10 cellular contexts compared by ENCODE assay signal in the genomic region with DNA sequence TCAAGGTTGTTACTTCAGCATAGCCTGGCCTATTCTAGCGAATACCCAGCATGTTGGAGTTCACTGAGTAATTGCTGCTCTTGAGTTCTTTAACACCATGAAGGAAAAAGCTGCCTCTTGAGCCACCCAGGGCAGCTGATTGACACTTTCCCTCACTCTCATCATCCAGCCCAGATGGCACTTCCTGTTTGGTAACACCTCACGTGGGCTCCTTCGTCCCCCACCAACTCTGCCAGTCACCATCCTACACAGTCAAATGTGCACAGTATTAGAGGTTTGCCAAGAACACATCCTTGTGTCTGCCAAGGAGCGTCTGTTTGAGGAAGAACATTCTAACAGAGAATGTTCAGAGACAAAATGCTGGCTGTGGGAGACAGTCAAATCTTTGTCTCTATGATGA.
DNase-seq lines count a peak whose midpoint lies in the region; ATAC-seq, FAIRE-seq and TF ChIP-seq lines count a peak whose summit lies in the region.
"Had no signal": no experiment of that assay in that cellular context is flagged by ENCODE, and none has a peak within 500 bp of the region (broad histone marks: within the 10 kb centered on the region; RNA-seq: fewer than 3 reads in every experiment).

No MANE protein-coding gene starts in this region.

- CTCF ChIA-PET in H1 (lab: Charles Lee; ENCODE audit: partially characterized antibody) = interaction anchor here (1.0 to 8.3 kb wide), 3 partner anchors 10 to 243 kb away, joined by 4 to 39 read pairs (median 8); no protein-coding TSS in a partner anchor

- no peaks in the 10 kb centered on the region for H3K79me2 ChIP-seq in H1 (ENCODE audit: control insufficient read depth in 1 of 2, insufficient read depth in 2 of 2, low read length in 2 of 2)

- peak overlapping the region; percentile 59 for H4K91ac ChIP-seq in H1 (replicated peaks; ENCODE audit: insufficient read length, low read length)

- no peak overlapping the region for H2BK120ac ChIP-seq in H1 (replicated peaks; ENCODE audit: low read depth, low read length)

- H3K9me3 Mint-ChIP-seq in HFFc6 = no peaks in the 10 kb centered on the region

- FAIRE-seq in H1 (lab: Jason Lieb, UNC) = no peak

- no peak overlapping the region for H2BK15ac ChIP-seq in H1 (ENCODE audit: low read length)

- H3K4me1 ChIP-seq in H1 (replicated peaks in 1 of 4; ENCODE audit: control insufficient read depth in 3 of 4, insufficient read depth in 4 of 4, low read length in 3 of 4) (peaks cover 0 to 3% (median 1%) of the 10 kb centered on the region in 4 experiments; a peak in 1 of 7 replicates), spleen (peaks cover 34 to 97% (median 74%) of the 10 kb centered on the region in 6 donors)

- no peak for TF ChIP-seq RAD21 in H1 (IDR thresholded peaks at IDR 0.05 in 1 of 2, conservative IDR thresholded peaks at IDR 0.05 in 1 of 2; ENCODE audit: low read depth in 2 of 2, low read length in 2 of 2)

- no peak overlapping the region for H4K5ac ChIP-seq in H1 (ENCODE audit: insufficient read length, low read depth, low read length)

- no peaks in the 10 kb centered on the region for H4K20me1 ChIP-seq in H1 (replicated peaks in 1 of 2; ENCODE audit: control insufficient read depth in 1 of 2, insufficient read depth in 2 of 2, low read length in 2 of 2)

- no peak overlapping the region for H3K23ac ChIP-seq in H1 (ENCODE audit: insufficient read length)

- H3K4me2 ChIP-seq in H1 (ENCODE audit: insufficient read depth in 1 of 2, low read depth in 2 of 2, low read length in 2 of 2) = no peak overlapping the region

- no peaks in the 10 kb centered on the region for H3K9me3 ChIP-seq in H1 (ENCODE audit: insufficient read depth in 2 of 2, low read depth in 1 of 2, low read length in 1 of 2)
- H3K9me3 ChIP-seq in spleen = no peaks in the 10 kb centered on the region

- no peak overlapping the region for H3K56ac ChIP-seq in H1 (replicated peaks; ENCODE audit: insufficient read length, low read depth, low read length)

- H3K9ac ChIP-seq in H1 (replicated peaks in 1 of 4; ENCODE audit: extremely low read depth in 1 of 4, low read depth in 3 of 4, low read length in 3 of 4) = no peak overlapping the region

- peaks cover 47% of the 10 kb centered on the region for H3K27me3 Mint-ChIP-seq in HFFc6 (ENCODE audit: insufficient read depth)

- H3K4me3 Mint-ChIP-seq in HFFc6 = no peak overlapping the region

- DNase-seq in DMS 273 (lab: John Stamatoyannopoulos, UW; ENCODE audit: unreplicated experiment) (peak; percentile 3), DMS 273 treated with DMSO at 0.1 percent for 48 hours (lab: John Stamatoyannopoulos, UW) (no peak), SIG-M5 (lab: John Stamatoyannopoulos, UW) (peak; percentile 18), H1 (ENCODE audit: low read depth in 1 of 2, low spot score in 2 of 2) (no peak), spleen (peak; percentile 80), NCI-H1930 (lab: John Stamatoyannopoulos, UW) (no peak), HFFc6 (no peak)
- DNase-seq: HCEC 1CT had no signal

- H2BK20ac ChIP-seq in H1 (ENCODE audit: low read length) = no peak overlapping the region

- TF ChIP-seq CTCF in H1 (IDR thresholded peaks at IDR 0.05; ENCODE audit: control extremely low read depth in 1 of 3, insufficient read depth in 1 of 3, low read depth in 1 of 3, low read length in 3 of 3) = no peak
- no peak for TF ChIP-seq CTCF in spleen (IDR thresholded peaks at IDR 0.05 in 8 of 11, conservative IDR thresholded peaks at IDR 0.05 in 3 of 11)
- no peak for TF ChIP-seq CTCF in HFFc6 (IDR thresholded peaks at IDR 0.05)

- TF ChIP-seq POLR2A in H1 (IDR thresholded peaks at IDR 0.05; ENCODE audit: control extremely low read depth in 1 of 2, low read depth in 2 of 2, low read length in 2 of 2) (no peak), spleen (IDR thresholded peaks at IDR 0.05) (no peak)

- H3K27ac Mint-ChIP-seq in HFFc6 = no peak overlapping the region

- ATAC-seq in GM18909 (IDR thresholded peaks at IDR 0.05; ENCODE audit: poor library complexity, unreplicated experiment) = no peak

- H3K14ac ChIP-seq in H1 (ENCODE audit: insufficient read length) = no peak overlapping the region

- H3K27ac ChIP-seq in H1 (ENCODE audit: low read depth, low read length) (no peak overlapping the region), spleen (peak overlapping the region; percentile 37 to 92 (median 84))
- H3K27ac ChIP-seq: 22Rv1 had no signal

- H3K36me3 Mint-ChIP-seq in HFFc6 (ENCODE audit: low read depth) = no peaks in the 10 kb centered on the region

- H3K18ac ChIP-seq in H1 (ENCODE audit: extremely low read depth, low read length) = no peak overlapping the region

- H3K79me1 ChIP-seq in H1 (ENCODE audit: low read depth, low read length) = no peaks in the 10 kb centered on the region

- no peak overlapping the region for H3K4me3 ChIP-seq in H1 (ENCODE audit: extremely low read depth in 1 of 4, insufficient read depth in 2 of 4, low read depth in 3 of 4, low read length in 4 of 4)
- peak overlapping the region in 1 of 8 donors; percentile 51 for H3K4me3 ChIP-seq in spleen

- H2BK12ac ChIP-seq in H1 (ENCODE audit: low read depth, low read length) = no peak overlapping the region

- peaks cover 13% of the 10 kb centered on the region for H3K4me1 Mint-ChIP-seq in HFFc6 (ENCODE audit: low read depth)

- H3K36me3 ChIP-seq in H1 (ENCODE audit: control insufficient read depth in 2 of 4, insufficient read depth in 4 of 4, low read length in 3 of 4) (no peaks in the 10 kb centered on the region; a peak in 1 of 8 replicates), spleen (no peaks in the 10 kb centered on the region)

- POLR2A ChIA-PET in H1 (lab: Charles Lee; ENCODE audit: partially characterized antibody) = no interaction called here

- no peak overlapping the region for H2AFZ ChIP-seq in H1 (ENCODE audit: low read length)

- H3K23me2 ChIP-seq in H1 (ENCODE audit: low read depth, low read length) = no peaks in the 10 kb centered on the region

- WGBS in H1 (ENCODE audit: extremely low coverage in 1 of 2, insufficient coverage in 1 of 2, insufficient read length in 1 of 2, insufficient replicate concordance in 2 of 2, low coverage in 1 of 2, low lambda C conversion rate in 2 of 2, missing lambda C conversion rate in 1 of 2), 2 experiments = 90% methylated on average over 4 of the region's 4 CpGs; no CpG with 5 or more reads in 1 of the 2 experiments
- WGBS in spleen, 5 donors = 20 to 33% (median 24%) methylated on average over 3 to 4 of the region's 4 CpGs

- H2AK5ac ChIP-seq in H1 (ENCODE audit: low read depth, low read length) = no peak overlapping the region

- no peak overlapping the region for H2BK5ac ChIP-seq in H1 (ENCODE audit: low read depth, low read length)

- TF ChIP-seq EP300 in H1 (IDR thresholded peaks at IDR 0.05; ENCODE audit: borderline replicate concordance in 1 of 2, low read depth in 2 of 2, low read length in 2 of 2) = no peak

- intact Hi-C loops in spleen (cut with DNase I; ENCODE audit: low total_unique reads) = no loop called here

- H3K27me3 ChIP-seq in H1 (replicated peaks in 1 of 4; ENCODE audit: control insufficient read depth in 3 of 4, extremely low read depth in 1 of 4, insufficient read depth in 3 of 4, low read length in 3 of 4) (no peaks in the 10 kb centered on the region; a peak in 1 of 7 replicates), spleen (replicated peaks in 1 of 7) (peaks cover 0 to 8% (median 0%) of the 10 kb centered on the region in 7 donors)

- H3K4ac ChIP-seq in H1 (replicated peaks; ENCODE audit: insufficient read length, low read depth, low read length) = no peak overlapping the region

- H4K8ac ChIP-seq in H1 (ENCODE audit: extremely low read depth, insufficient read depth, low read length) = no peak overlapping the region

TF ChIP-seq in H1, 55 proteins besides CTCF, POLR2A, EP300 and RAD21 (continues in another document):
- TF ChIP-seq RBBP5 (IDR thresholded peaks at IDR 0.05; ENCODE audit: borderline replicate concordance, low read depth, low read length) (no peak), TEAD4 (IDR thresholded peaks at IDR 0.05; ENCODE audit: low read depth, low read length) (no peak), KDM1A (IDR thresholded peaks at IDR 0.05; ENCODE audit: borderline replicate concordance, low read length) (no peak), MAFK (IDR thresholded peaks at IDR 0.05; ENCODE audit: low read depth, low read length) (no peak), JUN (IDR thresholded peaks at IDR 0.05; ENCODE audit: low read depth, low read length) (no peak), SUZ12 (IDR thresholded peaks at IDR 0.05; ENCODE audit: low read length) (no peak), HDAC6 (IDR thresholded peaks at IDR 0.05; ENCODE audit: low read depth, low read length) (no peak), YY1 (IDR thresholded peaks at IDR 0.05; ENCODE audit: low read depth, low read length) (no peak), EGR1 (IDR thresholded peaks at IDR 0.05; ENCODE audit: borderline replicate concordance, low read depth, low read length) (no peak), SIN3A (conservative IDR thresholded peaks at IDR 0.05 in 1 of 2, IDR thresholded peaks at IDR 0.05 in 1 of 2; ENCODE audit: low read depth in 1 of 2, low read length in 2 of 2) (no peak), SRF (IDR thresholded peaks at IDR 0.05; ENCODE audit: low read depth, low read length) (no peak), FOSL1 (IDR thresholded peaks at IDR 0.05; ENCODE audit: insufficient read depth, low read depth, low read length) (no peak), SP2 (IDR thresholded peaks at IDR 0.05; ENCODE audit: low read length) (no peak), SIRT6 (IDR thresholded peaks at IDR 0.05; ENCODE audit: low read length) (no peak)
- TF ChIP-seq, protein P1, sequence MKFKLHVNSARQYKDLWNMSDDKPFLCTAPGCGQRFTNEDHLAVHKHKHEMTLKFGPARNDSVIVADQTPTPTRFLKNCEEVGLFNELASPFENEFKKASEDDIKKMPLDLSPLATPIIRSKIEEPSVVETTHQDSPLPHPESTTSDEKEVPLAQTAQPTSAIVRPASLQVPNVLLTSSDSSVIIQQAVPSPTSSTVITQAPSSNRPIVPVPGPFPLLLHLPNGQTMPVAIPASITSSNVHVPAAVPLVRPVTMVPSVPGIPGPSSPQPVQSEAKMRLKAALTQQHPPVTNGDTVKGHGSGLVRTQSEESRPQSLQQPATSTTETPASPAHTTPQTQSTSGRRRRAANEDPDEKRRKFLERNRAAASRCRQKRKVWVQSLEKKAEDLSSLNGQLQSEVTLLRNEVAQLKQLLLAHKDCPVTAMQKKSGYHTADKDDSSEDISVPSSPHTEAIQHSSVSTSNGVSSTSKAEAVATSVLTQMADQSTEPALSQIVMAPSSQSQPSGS (IDR thresholded peaks at IDR 0.05; ENCODE audit: low read length) = no peak
- TF ChIP-seq, protein P2, sequence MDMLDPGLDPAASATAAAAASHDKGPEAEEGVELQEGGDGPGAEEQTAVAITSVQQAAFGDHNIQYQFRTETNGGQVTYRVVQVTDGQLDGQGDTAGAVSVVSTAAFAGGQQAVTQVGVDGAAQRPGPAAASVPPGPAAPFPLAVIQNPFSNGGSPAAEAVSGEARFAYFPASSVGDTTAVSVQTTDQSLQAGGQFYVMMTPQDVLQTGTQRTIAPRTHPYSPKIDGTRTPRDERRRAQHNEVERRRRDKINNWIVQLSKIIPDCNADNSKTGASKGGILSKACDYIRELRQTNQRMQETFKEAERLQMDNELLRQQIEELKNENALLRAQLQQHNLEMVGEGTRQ (IDR thresholded peaks at IDR 0.05; ENCODE audit: low read length) = no peak

Comparison
In these comparisons a context has a peak if more than half of its experiments do, and no peak if none do; other contexts are left out.
1. DNase-seq: peak in DMS 273 (single experiment), SIG-M5 (single experiment) and spleen (single experiment); none in DMS 273 treated with DMSO at 0.1 percent for 48 hours (single experiment), H1 (0 of 2), NCI-H1930 (0 of 2) and HFFc6 (single experiment).